19 cellular contexts compared by ENCODE assay signal in the genomic region with DNA sequence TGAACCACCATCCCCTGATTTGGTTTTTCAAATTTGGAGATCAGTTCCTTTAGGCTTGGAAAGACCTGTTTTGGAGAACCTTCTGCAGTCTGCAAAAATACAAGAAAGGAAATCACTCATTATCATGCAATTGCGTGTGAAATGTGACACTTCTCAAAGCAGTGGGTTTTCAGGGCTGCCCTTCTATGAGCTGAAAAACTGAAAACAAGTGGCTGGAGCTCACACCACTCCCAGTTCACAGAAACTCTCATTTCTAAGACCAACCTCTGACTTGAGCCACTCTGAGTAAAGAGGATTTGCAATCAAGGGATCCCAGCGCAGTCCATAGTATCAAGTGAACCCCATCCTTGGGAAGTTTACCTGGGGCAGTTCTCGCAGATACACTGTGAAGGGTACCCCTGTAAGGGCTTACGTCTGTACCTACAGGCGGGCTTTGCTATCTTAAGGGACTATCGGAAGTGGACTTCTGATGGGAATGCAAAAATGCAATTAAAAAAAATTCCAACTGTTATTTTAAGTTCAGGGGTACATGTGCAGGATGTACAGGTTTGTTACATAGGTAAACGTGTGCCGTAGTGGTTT. TPM values are rescaled to one million over a fixed set of nuclear protein-coding genes. Genes with fewer than 3 reads are reported as not detected.
"Had no signal": no experiment of that assay in that cellular context is flagged by ENCODE, and none has a peak within 500 bp of the region (broad histone marks: within the 10 kb centered on the region; RNA-seq: fewer than 3 reads in every experiment).

No MANE protein-coding gene starts in this region.

- H3K4me1 Mint-ChIP-seq: activated CD4-positive, alpha-beta memory T cell treated with anti-CD3 and anti-CD28 coated beads, Interleukin-2, amount 10 ng/mL, durations not matched to agents 7 days and 5 days; activated naive CD8-positive, alpha-beta T cell treated with anti-CD3 and anti-CD28 coated beads, Interleukin-2, amount 10 ng/mL, durations not matched to agents 7 days and 5 days had no signal

- DNase-seq: activated CD4-positive, alpha-beta memory T cell treated with anti-CD3 and anti-CD28 coated beads, Interleukin-2, amount 10 ng/mL, durations not matched to agents 7 days and 5 days; activated CD8-positive, alpha-beta memory T cell treated with anti-CD3 and anti-CD28 coated beads, Interleukin-2, amount 50 U/mL, for 4 hours; activated gamma-delta T cell treated with Interleukin-2 at 50 U/mL for 16 hours; activated naive CD8-positive, alpha-beta T cell treated with anti-CD3 and anti-CD28 coated beads, Interleukin-2, amount 10 ng/mL, durations not matched to agents 7 days and 5 days; activated T-cell treated with anti-CD3 and anti-CD28 coated beads, Interleukin-2, amount 50 U/mL, for 72 hours; aorta; esophagus squamous epithelium; foreskin fibroblast; left lung; mucosa of descending colon; naive thymus-derived CD8-positive, alpha-beta T cell; ovary; stimulated activated CD4-positive, alpha-beta T cell treated with anti-CD3 and anti-CD28 coated beads, Interleukin-2, amount 100 ng/mL, for 48 hours; stimulated activated naive CD8-positive, alpha-beta T cell treated with anti-CD3 and anti-CD28 coated beads, Interleukin-15, Interleukin-2, amounts not matched to agents 100 U/mL and 50 U/mL, for 24 hours; T1000; upper lobe of right lung had no signal

- H3K9me3 ChIP-seq: esophagus squamous epithelium, left lung, mucosa of descending colon, ovary, upper lobe of right lung had no signal

- H3K27ac Mint-ChIP-seq: activated CD4-positive, alpha-beta memory T cell treated with anti-CD3 and anti-CD28 coated beads, Interleukin-2, amount 10 ng/mL, durations not matched to agents 7 days and 5 days; activated naive CD8-positive, alpha-beta T cell treated with anti-CD3 and anti-CD28 coated beads, Interleukin-2, amount 10 ng/mL, durations not matched to agents 7 days and 5 days; activated T-cell treated with anti-CD3 and anti-CD28 coated beads, Interleukin-2, amount 50 U/mL, for 72 hours; naive thymus-derived CD8-positive, alpha-beta T cell had no signal

- H3K9me3 Mint-ChIP-seq: activated CD4-positive, alpha-beta memory T cell treated with anti-CD3 and anti-CD28 coated beads, Interleukin-2, amount 10 ng/mL, durations not matched to agents 7 days and 5 days; activated naive CD8-positive, alpha-beta T cell treated with anti-CD3 and anti-CD28 coated beads, Interleukin-2, amount 10 ng/mL, durations not matched to agents 7 days and 5 days; activated T-cell treated with anti-CD3 and anti-CD28 coated beads, Interleukin-2, amount 50 U/mL, for 72 hours; naive thymus-derived CD8-positive, alpha-beta T cell had no signal

- H3K4me3 Mint-ChIP-seq: activated CD4-positive, alpha-beta memory T cell treated with anti-CD3 and anti-CD28 coated beads, Interleukin-2, amount 10 ng/mL, durations not matched to agents 7 days and 5 days; activated naive CD8-positive, alpha-beta T cell treated with anti-CD3 and anti-CD28 coated beads, Interleukin-2, amount 10 ng/mL, durations not matched to agents 7 days and 5 days; activated T-cell treated with anti-CD3 and anti-CD28 coated beads, Interleukin-2, amount 50 U/mL, for 72 hours had no signal

- ATAC-seq: activated T-cell treated with anti-CD3 and anti-CD28 coated beads, Interleukin-2, amount 50 U/mL, for 72 hours; left lung; mucosa of descending colon; naive thymus-derived CD8-positive, alpha-beta T cell; stimulated activated naive CD8-positive, alpha-beta T cell treated with anti-CD3 and anti-CD28 coated beads, Interleukin-15, Interleukin-2, amounts not matched to agents 100 U/mL and 50 U/mL, for 24 hours; upper lobe of right lung had no signal

- H3K27me3 ChIP-seq: ovary, upper lobe of right lung had no signal

- H3K36me3 ChIP-seq: esophagus squamous epithelium, left lung, ovary, upper lobe of right lung had no signal

- H3K4me1 ChIP-seq: esophagus squamous epithelium, left lung, upper lobe of right lung had no signal

- H3K4me3 ChIP-seq: esophagus squamous epithelium, left lung, mucosa of descending colon, ovary, upper lobe of right lung had no signal

- H3K36me3 Mint-ChIP-seq: activated naive CD8-positive, alpha-beta T cell treated with anti-CD3 and anti-CD28 coated beads, Interleukin-2, amount 10 ng/mL, durations not matched to agents 7 days and 5 days; naive thymus-derived CD8-positive, alpha-beta T cell had no signal

RNA-seq across cellular contexts. Expression of gene SH2D1B, which starts 12.8 kb away (rescaled TPM):
- total RNA-seq: activated CD4-positive, alpha-beta memory T cell treated with anti-CD3 and anti-CD28 coated beads, Interleukin-2, amount 10 ng/mL, durations not matched to agents 7 days and 5 days; activated naive CD8-positive, alpha-beta T cell treated with anti-CD3 and anti-CD28 coated beads, Interleukin-2, amount 10 ng/mL, durations not matched to agents 7 days and 5 days; bronchial epithelial cell; chondrocyte; temporal lobe had no signal

RNA-seq across cellular contexts. Expression of gene C1orf226, which starts 17.6 kb away (rescaled TPM):
- total RNA-seq: activated CD4-positive, alpha-beta memory T cell treated with anti-CD3 and anti-CD28 coated beads, Interleukin-2, amount 10 ng/mL, durations not matched to agents 7 days and 5 days had no signal

RNA-seq across cellular contexts. Expression of gene SPATA46, which starts 22.4 kb away (rescaled TPM):
- total RNA-seq: activated CD4-positive, alpha-beta memory T cell treated with anti-CD3 and anti-CD28 coated beads, Interleukin-2, amount 10 ng/mL, durations not matched to agents 7 days and 5 days; activated naive CD8-positive, alpha-beta T cell treated with anti-CD3 and anti-CD28 coated beads, Interleukin-2, amount 10 ng/mL, durations not matched to agents 7 days and 5 days; activated T-cell treated with anti-CD3 and anti-CD28 coated beads, Interleukin-2, amount 50 U/mL, for 72 hours; aorta; bronchial epithelial cell; chondrocyte; esophagus squamous epithelium; left lung; mucosa of descending colon; naive thymus-derived CD8-positive, alpha-beta T cell; ovary; temporal lobe; upper lobe of right lung had no signal
